In the genomic region with DNA sequence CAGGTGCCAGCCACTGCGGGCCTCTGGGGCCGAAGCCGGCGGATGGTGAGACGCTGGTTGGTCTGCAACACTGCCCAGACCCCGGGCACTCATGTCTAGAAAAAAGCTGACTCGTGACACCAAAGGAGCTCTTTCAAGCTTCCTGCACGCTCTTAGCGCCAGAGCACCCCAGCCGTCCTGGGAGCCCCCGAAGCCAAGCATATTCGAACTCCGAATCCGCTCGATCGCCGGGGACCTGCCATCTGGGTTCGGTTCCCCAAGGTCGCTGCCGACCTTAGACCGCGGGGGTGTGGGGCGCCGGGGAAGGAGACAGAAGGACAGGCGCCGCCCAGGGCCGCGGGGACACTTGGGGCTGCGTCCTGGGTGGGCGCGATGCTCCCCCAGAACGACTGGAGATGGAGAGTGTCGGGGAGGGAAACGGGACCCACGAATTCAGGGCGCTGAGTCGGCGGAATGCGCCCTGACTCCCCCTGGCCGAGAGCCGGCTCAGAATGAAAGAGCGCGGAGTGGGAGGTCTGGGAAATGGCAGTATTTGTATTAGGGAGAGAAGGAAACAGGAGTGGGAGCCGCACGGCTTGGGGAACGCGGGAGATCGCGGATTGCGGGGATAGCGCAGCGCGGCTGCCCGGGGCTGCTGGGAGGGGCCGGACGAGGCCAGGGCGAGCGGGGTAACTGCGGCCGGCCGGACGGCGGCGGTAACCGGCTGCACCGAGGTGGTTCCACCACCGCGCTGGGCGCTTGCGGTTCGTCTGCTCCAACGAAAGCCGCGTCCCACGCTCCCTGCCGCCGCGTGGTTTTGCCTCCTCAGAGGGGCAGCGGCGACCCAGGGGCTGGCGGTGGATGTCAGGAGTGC, we compare ENCODE assay signal across 7 cellular contexts. TPM values are rescaled to one million over a fixed set of nuclear protein-coding genes. Genes with fewer than 3 reads are reported as not detected.
DNase-seq lines count a peak whose midpoint lies in the region; ATAC-seq, FAIRE-seq and TF ChIP-seq lines count a peak whose summit lies in the region.

No MANE protein-coding gene starts in this region.

- H3K27me3 ChIP-seq in pancreas = no peaks in the 10 kb centered on the region

- no peaks in the 10 kb centered on the region for H3K36me3 ChIP-seq in pancreas

- peak overlapping the region; percentile 37 to 75 (median 42) for H3K4me3 ChIP-seq in pancreas

- H3K27ac ChIP-seq in pancreas = peak overlapping the region; percentile 7 to 74 (median 58)

- CTCF ChIA-PET in HEK293T (lab: Yijun Ruan, JAX) = no interaction called here

- WGBS in pancreas, 2 donors = 4 to 7% methylated on average over 73 to 81 of the region's 81 CpGs

- peak; percentile 19 for DNase-seq in activated naive CD4-positive, alpha-beta T cell treated with anti-CD3 and anti-CD28 coated beads, Interleukin-2, amount 50 U/mL, for 16 hours
- peak; percentile 74 for DNase-seq in Right ventricle myocardium inferior (ENCODE audit: missing footprints)
- peak; percentile 34 to 85 (median 56) for DNase-seq in pancreas
- no peak for DNase-seq in HEK293T (ENCODE audit: extremely low spot score)
- no peak for DNase-seq in middle frontal gyrus (ENCODE audit: extremely low spot score, low spot score)

- ATAC-seq in GM18498 (IDR thresholded peaks at IDR 0.05; ENCODE audit: unreplicated experiment) (peak; percentile 68), HG02885 (IDR thresholded peaks at IDR 0.05; ENCODE audit: poor library complexity, unreplicated experiment) (peak; percentile 57), Right ventricle myocardium inferior (peak; percentile 49), pancreas (peak; percentile 71 to 82 (median 80))

- peak in 1 of 4 donors; percentile 14 for TF ChIP-seq CTCF in pancreas (IDR thresholded peaks at IDR 0.05)

- peaks cover 5 to 32% (median 19%) of the 10 kb centered on the region in 3 donors for H3K4me1 ChIP-seq in pancreas

- FAIRE-seq in pancreas (lab: Jason Lieb, UNC) = no peak

- intact Hi-C loops in Right ventricle myocardium inferior (cut with DNase I) (loop anchor here (2.0 kb wide), 1 partner anchor 19 kb away; a partner anchor contains a TSS), pancreas (cut with DNase I) (no loop called here)

- POLR2A ChIA-PET in HEK293T (lab: Yijun Ruan, JAX) = no interaction called here

- no peaks in the 10 kb centered on the region for H3K9me3 ChIP-seq in pancreas

TF ChIP-seq in HEK293T, 16 proteins besides CTCF, POLR2A, EP300 and RAD21:
- TF ChIP-seq SP1 (IDR thresholded peaks at IDR 0.05) = no peak
- TF ChIP-seq CTBP1 (IDR thresholded peaks at IDR 0.05; ENCODE audit: borderline replicate concordance) = no peak
- no peak for TF ChIP-seq LEF1 (IDR thresholded peaks at IDR 0.05; ENCODE audit: borderline replicate concordance)
- no peak for TF ChIP-seq SUZ12 (IDR thresholded peaks at IDR 0.05)
- TF ChIP-seq L3MBTL2 (conservative IDR thresholded peaks at IDR 0.05) = no peak
- TF ChIP-seq BHLHE40 (IDR thresholded peaks at IDR 0.05; ENCODE audit: borderline replicate concordance) = no peak
- TF ChIP-seq ELF4 (IDR thresholded peaks at IDR 0.05) = no peak
- no peak for TF ChIP-seq FOXM1 (IDR thresholded peaks at IDR 0.05; ENCODE audit: borderline replicate concordance)
- TF ChIP-seq FOXK2 (IDR thresholded peaks at IDR 0.05) = no peak
- no peak for TF ChIP-seq ZNF384 (IDR thresholded peaks at IDR 0.05)
- no peak for TF ChIP-seq NFRKB (IDR thresholded peaks at IDR 0.05)
- no peak for TF ChIP-seq HDGF (IDR thresholded peaks at IDR 0.05; ENCODE audit: borderline replicate concordance)
- no peak for TF ChIP-seq ARNT (IDR thresholded peaks at IDR 0.05)
- TF ChIP-seq, protein P1, sequence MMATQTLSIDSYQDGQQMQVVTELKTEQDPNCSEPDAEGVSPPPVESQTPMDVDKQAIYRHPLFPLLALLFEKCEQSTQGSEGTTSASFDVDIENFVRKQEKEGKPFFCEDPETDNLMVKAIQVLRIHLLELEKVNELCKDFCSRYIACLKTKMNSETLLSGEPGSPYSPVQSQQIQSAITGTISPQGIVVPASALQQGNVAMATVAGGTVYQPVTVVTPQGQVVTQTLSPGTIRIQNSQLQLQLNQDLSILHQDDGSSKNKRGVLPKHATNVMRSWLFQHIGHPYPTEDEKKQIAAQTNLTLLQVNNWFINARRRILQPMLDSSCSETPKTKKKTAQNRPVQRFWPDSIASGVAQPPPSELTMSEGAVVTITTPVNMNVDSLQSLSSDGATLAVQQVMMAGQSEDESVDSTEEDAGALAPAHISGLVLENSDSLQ (IDR thresholded peaks at IDR 0.05) = no peak

RNA-seq across cellular contexts. Expression of a gene that starts 20.1 kb away (rescaled TPM):
- total RNA-seq in Right ventricle myocardium inferior (161 TPM), pancreas (100 to 1,000 TPM in 1 of 6 donors, 10 to 100 TPM in 5; 72.4 to 105 (median 83.3) TPM)
- polyA plus RNA-seq in pancreas = 10 to 100 TPM; 68.5 to 88.4 TPM

RNA-seq across cellular contexts. Expression of a gene that starts 25.7 kb away (rescaled TPM):
- total RNA-seq in Right ventricle myocardium inferior (46.2 TPM), pancreas (10 to 100 TPM; 10.8 to 20.3 (median 11.7) TPM)
- polyA plus RNA-seq in pancreas = 10 to 100 TPM in 1 of 2 donors, 1 to 10 TPM in 1; 6.2 to 11.4 TPM

Comparison
In these comparisons a context has a peak if more than half of its experiments do, and no peak if none do; other contexts are left out.
1. DNase-seq: peak in activated naive CD4-positive, alpha-beta T cell treated with anti-CD3 and anti-CD28 coated beads, Interleukin-2, amount 50 U/mL, for 16 hours (single experiment), Right ventricle myocardium inferior (single experiment) and pancreas (6 of 6); none in HEK293T (single experiment) and middle frontal gyrus (single experiment).
2. Peak in every context shown above with its lines, with median percentiles within 50 percentile points of each other: ATAC-seq.